Comparison of ENCODE assay signal across 11 cellular contexts in the genomic region with DNA sequence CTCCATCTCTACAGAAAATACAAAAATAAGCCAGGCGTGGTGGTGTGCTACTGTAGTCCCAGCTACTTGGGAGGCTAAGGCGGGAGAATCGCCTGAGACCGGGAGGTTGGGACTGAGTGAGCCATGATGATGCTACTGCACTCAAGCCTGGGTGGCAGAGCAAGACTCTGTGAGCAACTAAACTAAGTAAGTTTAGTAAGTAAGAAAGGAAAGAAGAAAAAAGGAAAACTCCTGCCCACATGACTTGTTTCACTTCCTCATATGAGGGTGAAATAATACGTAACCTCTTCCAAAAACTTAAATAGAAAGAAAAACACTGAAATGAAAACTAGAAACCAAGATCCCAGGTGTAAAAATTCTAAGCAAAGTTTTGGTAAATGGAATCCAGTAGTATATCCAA.
DNase-seq lines count a peak whose midpoint lies in the region; ATAC-seq and TF ChIP-seq lines count a peak whose summit lies in the region.
"Had no signal": no experiment of that assay in that cellular context is flagged by ENCODE, and none has a peak within 500 bp of the region (broad histone marks: within the 10 kb centered on the region; RNA-seq: fewer than 3 reads in every experiment).

No MANE protein-coding gene starts in this region.

- no peak overlapping the region for H4K5ac ChIP-seq in H9 (ENCODE audit: insufficient read length, low read depth, low read length)

- H3K56ac ChIP-seq in H9 (ENCODE audit: insufficient read length, low read depth, low read length) = no peak overlapping the region

- no peak overlapping the region for H3K4ac ChIP-seq in H9 (ENCODE audit: low read depth, low read length)
- no peak overlapping the region for H3K4ac ChIP-seq in neuronal stem cell (ENCODE audit: low read length)

- H2BK20ac ChIP-seq in H9 (ENCODE audit: low read depth, low read length, poor library complexity, severe bottlenecking) = no peak overlapping the region

- no peak overlapping the region for H2BK5ac ChIP-seq in H9 (ENCODE audit: insufficient read length, low read length)
- no peak overlapping the region for H2BK5ac ChIP-seq in neuronal stem cell (ENCODE audit: low read length)

- no peak overlapping the region for H2BK15ac ChIP-seq in H9 (ENCODE audit: low read depth, low read length)
- H2BK15ac ChIP-seq in neuronal stem cell (ENCODE audit: low read length) = no peak overlapping the region

- H3K27me3 ChIP-seq in H9 (ENCODE audit: insufficient read depth, low read length) (no peaks in the 10 kb centered on the region), neuronal stem cell (ENCODE audit: control insufficient read depth in 3 of 3, insufficient read depth in 3 of 3, low read depth in 1 of 3, low read length in 3 of 3) (no peaks in the 10 kb centered on the region), dorsolateral prefrontal cortex (no peaks in the 10 kb centered on the region)

- TF ChIP-seq POLR2A in GM18505 (IDR thresholded peaks at IDR 0.05; ENCODE audit: borderline replicate concordance, extremely low read depth, insufficient read depth, insufficient read length) = no peak

- ATAC-seq in GM18505 (IDR thresholded peaks at IDR 0.05; ENCODE audit: unreplicated experiment) (peak; percentile 73), GM21381 (IDR thresholded peaks at IDR 0.05; ENCODE audit: unreplicated experiment) (peak; percentile 88), HG03280 (IDR thresholded peaks at IDR 0.05; ENCODE audit: unreplicated experiment) (peak; percentile 89)

- H4K91ac ChIP-seq in H9 (ENCODE audit: insufficient read length, low read depth, low read length) = no peak overlapping the region
- no peak overlapping the region for H4K91ac ChIP-seq in neuronal stem cell (ENCODE audit: low read depth, low read length, poor library complexity)

- no peak overlapping the region for H3K23ac ChIP-seq in H9 (ENCODE audit: insufficient read length, low read depth, low read length)
- no peak overlapping the region for H3K23ac ChIP-seq in neuronal stem cell (ENCODE audit: low read depth, low read length, poor library complexity)

- H3K9ac ChIP-seq in H9 (ENCODE audit: extremely low read depth, insufficient read length, low read length) (no peak overlapping the region), neuronal stem cell (ENCODE audit: low read depth, low read length, poor library complexity) (no peak overlapping the region)

- peaks cover 68% of the 10 kb centered on the region for H3K36me3 Mint-ChIP-seq in activated naive CD8-positive, alpha-beta T cell treated with anti-CD3 and anti-CD28 coated beads for 36 hours
- H3K36me3 Mint-ChIP-seq in H9 (ENCODE audit: insufficient read depth in 1 of 3, low read depth in 3 of 3) = peaks cover 49 to 75% (median 50%) of the 10 kb centered on the region in 3 experiments

- peak overlapping the region; percentile 59 for H3K27ac Mint-ChIP-seq in activated naive CD8-positive, alpha-beta T cell treated with anti-CD3 and anti-CD28 coated beads for 36 hours
- H3K27ac Mint-ChIP-seq in H9 = no peak overlapping the region

- no peak overlapping the region for H3T11ph ChIP-seq in H9 (ENCODE audit: low read length)

- peaks cover 6 to 86% of the 10 kb centered on the region in 2 donors for H3K36me3 ChIP-seq in neuronal stem cell (replicated peaks in 1 of 2; ENCODE audit: control insufficient read depth in 2 of 2, insufficient read depth in 2 of 2, low read length in 2 of 2)

- peaks cover 6% of the 10 kb centered on the region; the same call in 1 of the 2 replicates for H3K79me2 ChIP-seq in H9 (ENCODE audit: insufficient read depth, low read length)

- intact Hi-C loops in dorsolateral prefrontal cortex (cut with DNase I) = no loop called here

- no peak overlapping the region for H3K18ac ChIP-seq in H9 (ENCODE audit: insufficient read length, low read depth, low read length)
- H3K18ac ChIP-seq in neuronal stem cell (ENCODE audit: low read length) = no peak overlapping the region

- H2BK12ac ChIP-seq in H9 (ENCODE audit: insufficient read length, low read depth, low read length) (no peak overlapping the region), neuronal stem cell (ENCODE audit: low read length) (no peak overlapping the region)

- H3K9me3 ChIP-seq in H9 (ENCODE audit: control insufficient read depth, low read depth, low read length) (no peaks in the 10 kb centered on the region), neuronal stem cell (replicated peaks in 1 of 2; ENCODE audit: control insufficient read depth in 2 of 2, insufficient read depth in 1 of 2, low read depth in 1 of 2, low read length in 2 of 2) (peaks cover 0 to 31% of the 10 kb centered on the region in 2 donors)

- WGBS in H9 (ENCODE audit: extremely low coverage, insufficient read length, low lambda C conversion rate) = no CpG with 5 or more reads among the region's 5 CpGs
- no CpG with 5 or more reads among the region's 5 CpGs for WGBS in neuronal stem cell (ENCODE audit: extremely low coverage in 2 of 2, insufficient read length in 2 of 2, insufficient replicate concordance in 1 of 2), 2 donors

- H3K9me3 Mint-ChIP-seq in activated naive CD8-positive, alpha-beta T cell treated with anti-CD3 and anti-CD28 coated beads for 36 hours = peaks cover 7% of the 10 kb centered on the region
- peaks cover 17 to 19% of the 10 kb centered on the region in 2 experiments for H3K9me3 Mint-ChIP-seq in H9

- H2AFZ ChIP-seq in H9 (ENCODE audit: low read length) (no peak overlapping the region), neuronal stem cell (ENCODE audit: low read length) (no peak overlapping the region)

- no peak overlapping the region for H3K14ac ChIP-seq in H9 (ENCODE audit: insufficient read depth, low read length)
- H3K14ac ChIP-seq in neuronal stem cell (ENCODE audit: low read length) = no peak overlapping the region

- TF ChIP-seq CTCF in H9 (conservative IDR thresholded peaks at IDR 0.05) (no peak), dorsolateral prefrontal cortex (IDR thresholded peaks at IDR 0.05 in 54 of 56, conservative IDR thresholded peaks at IDR 0.05 in 2 of 56; ENCODE audit: low read depth in 1 of 56, partially characterized antibody in 56 of 56) (no peak)

- H3K79me1 ChIP-seq in H9 (ENCODE audit: insufficient read depth, low read depth, low read length, poor library complexity, severe bottlenecking) = peaks cover 4% of the 10 kb centered on the region
- H3K79me1 ChIP-seq in neuronal stem cell (ENCODE audit: low read depth, low read length) = peaks cover 4% of the 10 kb centered on the region

- peaks cover 30% of the 10 kb centered on the region for H3K4me1 Mint-ChIP-seq in activated naive CD8-positive, alpha-beta T cell treated with anti-CD3 and anti-CD28 coated beads for 36 hours
- H3K4me1 Mint-ChIP-seq in H9 = peaks cover 3 to 8% of the 10 kb centered on the region in 2 experiments

- H4K20me1 ChIP-seq in H9 (ENCODE audit: control insufficient read depth, insufficient read depth, insufficient read length) = no peaks in the 10 kb centered on the region

- H3K23me2 ChIP-seq in H9 (ENCODE audit: insufficient read length, low read depth, low read length, poor library complexity, severe bottlenecking) = no peaks in the 10 kb centered on the region

- H3K4me3 Mint-ChIP-seq in activated naive CD8-positive, alpha-beta T cell treated with anti-CD3 and anti-CD28 coated beads for 36 hours = peak overlapping the region; percentile 6
- H3K4me3 Mint-ChIP-seq in H9 = no peak overlapping the region

- H2BK120ac ChIP-seq in H9 (ENCODE audit: low read depth, low read length, poor library complexity, severe bottlenecking) (no peak overlapping the region), neuronal stem cell (ENCODE audit: low read depth, low read length) (no peak overlapping the region)

- H3K4me2 ChIP-seq in H9 (ENCODE audit: insufficient read depth, insufficient read length, low read length) (no peak overlapping the region), neuronal stem cell (ENCODE audit: insufficient read depth, low read length, poor library complexity, severe bottlenecking) (no peak overlapping the region)

- H3K27ac ChIP-seq in H9 (ENCODE audit: insufficient read length, low read depth, low read length) (no peak overlapping the region), neuronal stem cell (replicated peaks; ENCODE audit: low read length) (no peak overlapping the region), dorsolateral prefrontal cortex (no peak overlapping the region)

- no peak overlapping the region for H4K8ac ChIP-seq in H9 (replicated peaks; ENCODE audit: insufficient read length, low read depth, low read length)
- H4K8ac ChIP-seq in neuronal stem cell (ENCODE audit: low read depth, low read length) = no peak overlapping the region

- H3K4me1 ChIP-seq in H9 (ENCODE audit: insufficient read depth, low read length) (no peaks in the 10 kb centered on the region; the same call in 1 of the 2 replicates), neuronal stem cell (ENCODE audit: control insufficient read depth in 2 of 2, insufficient read depth in 1 of 2, low read depth in 1 of 2, low read length in 2 of 2) (peaks cover 0 to 2% of the 10 kb centered on the region in 2 donors)

- H2AK5ac ChIP-seq in H9 (ENCODE audit: insufficient read length, low read length) (no peak overlapping the region), neuronal stem cell (ENCODE audit: low read depth, low read length) (no peak overlapping the region)

- no peak overlapping the region for H3K4me3 ChIP-seq in neuronal stem cell (ENCODE audit: low read length in 2 of 2)
- no peak overlapping the region for H3K4me3 ChIP-seq in dorsolateral prefrontal cortex

- no peaks in the 10 kb centered on the region for H3K27me3 Mint-ChIP-seq in activated naive CD8-positive, alpha-beta T cell treated with anti-CD3 and anti-CD28 coated beads for 36 hours
- no peaks in the 10 kb centered on the region for H3K27me3 Mint-ChIP-seq in H9 (ENCODE audit: low read depth)

- no peak for DNase-seq in activated naive CD8-positive, alpha-beta T cell treated with anti-CD3 and anti-CD28 coated beads for 36 hours
- no peak for DNase-seq in H9
- no peak for DNase-seq in neuronal stem cell (ENCODE audit: low spot score)
- DNase-seq in NCI-H82 (lab: John Stamatoyannopoulos, UW) = no peak
- no peak for DNase-seq in dorsolateral prefrontal cortex
- DNase-seq: activated CD4-positive, CD25-positive, alpha-beta regulatory T cell; NCI-H2029; stimulated activated CD4-positive, alpha-beta T cell treated with anti-CD3 and anti-CD28 coated beads, Interleukin-1b, Interleukin-23, amount 100 ng/mL, for 48 hours had no signal
